27 cellular contexts compared by ENCODE assay signal in the genomic region with DNA sequence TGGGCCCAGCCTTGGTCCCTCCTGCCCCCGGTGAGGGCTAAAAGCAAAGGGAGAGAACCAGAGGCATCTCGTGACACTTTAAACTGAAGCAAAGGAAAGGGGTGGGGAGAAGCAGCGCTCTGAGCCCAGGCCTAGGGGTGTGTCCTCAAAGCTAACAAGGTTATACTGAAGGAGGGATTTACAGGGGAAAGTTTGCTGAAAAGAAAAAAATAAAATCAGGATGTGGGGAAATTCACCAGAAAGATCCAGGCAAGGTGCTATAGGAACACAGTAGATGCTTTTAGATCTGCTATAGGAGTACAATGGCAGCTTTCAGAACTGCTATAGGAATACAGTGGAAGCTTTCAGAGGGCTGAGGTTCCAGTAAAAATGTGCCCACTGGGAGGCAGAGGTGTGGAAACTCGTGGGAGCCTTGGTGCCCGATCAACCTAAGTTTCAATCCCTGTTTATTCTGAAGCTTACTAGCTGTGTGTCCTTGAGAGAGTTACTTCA. TPM values are rescaled to one million over a fixed set of nuclear protein-coding genes. Genes with fewer than 3 reads are reported as not detected.
DNase-seq lines count a peak whose midpoint lies in the region; ATAC-seq, FAIRE-seq and TF ChIP-seq lines count a peak whose summit lies in the region.
"Had no signal": no experiment of that assay in that cellular context is flagged by ENCODE, and none has a peak within 500 bp of the region (broad histone marks: within the 10 kb centered on the region; RNA-seq: fewer than 3 reads in every experiment).

Gene COL9A1 (minus strand): TSS at position 51 of the 492 bp plus-strand sequence. CDS start 160 bp downstream, outside the sequence.

- no peak within 1 kb of the TSS for H4K8ac ChIP-seq in H1 (ENCODE audit: extremely low read depth, insufficient read depth, low read length)

- H4K20me1 ChIP-seq in GM23338 (replicated peaks; ENCODE audit: insufficient read depth) (no peaks in the 10 kb centered on the region), H1 (replicated peaks in 1 of 2; ENCODE audit: control insufficient read depth in 1 of 2, insufficient read depth in 2 of 2, low read length in 2 of 2) (no peaks in the 10 kb centered on the region)
- H4K20me1 ChIP-seq: BLaER1 treated with 17β-estradiol and CSF1 and Interleukin-3, amounts not matched to agents 10 nM and 100 nM had no signal

- TF ChIP-seq CTCF in GM23338 (conservative IDR thresholded peaks at IDR 0.05; ENCODE audit: low read depth in 2 of 2) = no peak
- no peak for TF ChIP-seq CTCF in H1 (IDR thresholded peaks at IDR 0.05; ENCODE audit: control extremely low read depth in 1 of 3, insufficient read depth in 1 of 3, low read depth in 1 of 3, low read length in 3 of 3)
- TF ChIP-seq CTCF in neural crest cell (conservative IDR thresholded peaks at IDR 0.05) = no peak

- H3K9ac ChIP-seq in H1 (replicated peaks in 1 of 4; ENCODE audit: extremely low read depth in 1 of 4, low read depth in 3 of 4, low read length in 3 of 4) = no peak within 1 kb of the TSS
- H3K9ac ChIP-seq: BLaER1 treated with 17β-estradiol and CSF1 and Interleukin-3, amounts not matched to agents 10 nM and 100 nM had no signal

- H3K36me3 ChIP-seq in GM23338 (ENCODE audit: insufficient read depth) = no peaks in the 10 kb centered on the region
- no peaks in the 10 kb centered on the region for H3K36me3 ChIP-seq in H1 (ENCODE audit: control insufficient read depth in 2 of 4, insufficient read depth in 4 of 4, low read length in 3 of 4)
- H3K36me3 ChIP-seq: BE2C; BLaER1 treated with 17β-estradiol and CSF1 and Interleukin-3, amounts not matched to agents 10 nM and 100 nM had no signal

- H3K4me2 ChIP-seq in GM23338 (no peak within 1 kb of the TSS), H1 (ENCODE audit: insufficient read depth in 1 of 2, low read depth in 2 of 2, low read length in 2 of 2) (no peak within 1 kb of the TSS)
- H3K4me2 ChIP-seq: A549; BLaER1 treated with 17β-estradiol and CSF1 and Interleukin-3, amounts not matched to agents 10 nM and 100 nM had no signal

- H2AK5ac ChIP-seq in H1 (ENCODE audit: low read depth, low read length) = no peak within 1 kb of the TSS

- no peaks in the 10 kb centered on the region for H3K79me2 ChIP-seq in GM23338 (replicated peaks; ENCODE audit: insufficient read depth)
- no peaks in the 10 kb centered on the region for H3K79me2 ChIP-seq in H1 (ENCODE audit: control insufficient read depth in 1 of 2, insufficient read depth in 2 of 2, low read length in 2 of 2)

- CTCF ChIA-PET in H1 (lab: Charles Lee; ENCODE audit: partially characterized antibody) = interaction anchor here (1.3 to 5.6 kb wide), 3 partner anchors 9 to 83 kb away, joined by 5 to 59 read pairs (median 24); no protein-coding TSS in a partner anchor

- H3K4me1 ChIP-seq in GM23338 (ENCODE audit: insufficient read depth) (peaks cover 8% of the 10 kb centered on the region), H1 (replicated peaks in 1 of 4; ENCODE audit: control insufficient read depth in 3 of 4, insufficient read depth in 4 of 4, low read length in 3 of 4) (peaks cover 0 to 4% (median 2%) of the 10 kb centered on the region in 4 experiments; a peak in 1 of 7 replicates)
- H3K4me1 ChIP-seq: A549; BE2C; BLaER1 treated with 17β-estradiol and CSF1 and Interleukin-3, amounts not matched to agents 10 nM and 100 nM had no signal

- TF ChIP-seq POLR2A in H1 (IDR thresholded peaks at IDR 0.05; ENCODE audit: control extremely low read depth in 1 of 2, low read depth in 2 of 2, low read length in 2 of 2) = no peak

- H2BK120ac ChIP-seq in H1 (replicated peaks; ENCODE audit: low read depth, low read length) = no peak within 1 kb of the TSS

- no peak for TF ChIP-seq RAD21 in H1 (IDR thresholded peaks at IDR 0.05 in 1 of 2, conservative IDR thresholded peaks at IDR 0.05 in 1 of 2; ENCODE audit: low read depth in 2 of 2, low read length in 2 of 2)

- H3K9me3 ChIP-seq in H1 (ENCODE audit: insufficient read depth in 2 of 2, low read depth in 1 of 2, low read length in 1 of 2) = no peaks in the 10 kb centered on the region
- H3K9me3 ChIP-seq: A549; BE2C; BLaER1 treated with 17β-estradiol and CSF1 and Interleukin-3, amounts not matched to agents 10 nM and 100 nM had no signal

- H3K23me2 ChIP-seq in H1 (ENCODE audit: low read depth, low read length) = no peaks in the 10 kb centered on the region

- TF ChIP-seq EP300 in H1 (IDR thresholded peaks at IDR 0.05; ENCODE audit: borderline replicate concordance in 1 of 2, low read depth in 2 of 2, low read length in 2 of 2) = no peak

- no peak within 1 kb of the TSS for H3K27ac ChIP-seq in GM23338 (ENCODE audit: low read depth)
- H3K27ac ChIP-seq in H1 (ENCODE audit: low read depth, low read length) = no peak within 1 kb of the TSS
- H3K27ac ChIP-seq: A549; BLaER1 treated with 17β-estradiol and CSF1 and Interleukin-3, amounts not matched to agents 10 nM and 100 nM had no signal

- no peak within 1 kb of the TSS for H2BK5ac ChIP-seq in H1 (ENCODE audit: low read depth, low read length)

- H3K79me1 ChIP-seq in H1 (ENCODE audit: low read depth, low read length) = no peaks in the 10 kb centered on the region

- no peak within 1 kb of the TSS for H2BK12ac ChIP-seq in H1 (ENCODE audit: low read depth, low read length)

- WGBS in H1 (ENCODE audit: extremely low coverage in 1 of 2, insufficient coverage in 1 of 2, insufficient read length in 1 of 2, insufficient replicate concordance in 2 of 2, low coverage in 1 of 2, low lambda C conversion rate in 2 of 2, missing lambda C conversion rate in 1 of 2), 2 experiments = 76% methylated on average over 5 of the region's 5 CpGs; no CpG with 5 or more reads in 1 of the 2 experiments

- no peak within 1 kb of the TSS for H2BK20ac ChIP-seq in H1 (ENCODE audit: low read length)

- no peaks in the 10 kb centered on the region for H3K9me2 ChIP-seq in GM23338 (ENCODE audit: insufficient read depth)

- H2BK15ac ChIP-seq in H1 (ENCODE audit: low read length) = no peak within 1 kb of the TSS

- ATAC-seq in GM23338 = no peak; the same call in 2 of the 3 replicates
- ATAC-seq in natural killer cell treated with Interleukin-12 subunit alpha and Interleukin-12 subunit beta and Interleukin-15 and Interleukin-18, amount 100 ng/mL, for 72 hours = no peak
- ATAC-seq: A549, GM12878 had no signal

- H3K14ac ChIP-seq in H1 (ENCODE audit: insufficient read length) = no peak within 1 kb of the TSS

- H3K27ac Mint-ChIP-seq in GM23338 = 0 out of 2 replicates have a peak within 1 kb of the TSS, but pooled peaks have one; percentile 9
- H3K27ac Mint-ChIP-seq in neural crest cell (ENCODE audit: unreplicated experiment) = no peak within 1 kb of the TSS
- no peak within 1 kb of the TSS for H3K27ac Mint-ChIP-seq in natural killer cell treated with Interleukin-12 subunit alpha and Interleukin-12 subunit beta and Interleukin-15 and Interleukin-18, amount 100 ng/mL, for 72 hours
- H3K27ac Mint-ChIP-seq: CD14-positive monocyte; CD4-positive, alpha-beta T cell; CD8-positive, alpha-beta memory T cell had no signal

- DNase-seq in COLO829 (ENCODE audit: low spot score) (peak; percentile 73), GM23338 (ENCODE audit: low spot score) (no peak), H1 (ENCODE audit: low read depth in 1 of 2, low spot score in 2 of 2) (no peak), neural crest cell (ENCODE audit: low read depth, low spot score) (no peak), NCI-H2081 treated with DMSO at 0.1 percent for 48 hours (lab: John Stamatoyannopoulos, UW) (no peak), NCI-H2081 (lab: John Stamatoyannopoulos, UW) (no peak), middle frontal gyrus (ENCODE audit: extremely low spot score, low spot score) (no peak)
- no peak for DNase-seq in natural killer cell treated with Interleukin-12 subunit alpha and Interleukin-12 subunit beta and Interleukin-15 and Interleukin-18, amount 100 ng/mL, for 72 hours (ENCODE audit: low spot score)
- DNase-seq: 8988T; ACHN; AML-193; BE2C; Calu3; CD4-positive, alpha-beta T cell; CD8-positive, alpha-beta memory T cell; COR-L47; DMS53; DMS79 treated with DMSO at 0.1 percent for 48 hours; GOT3; H7; HCEC 1CT had no signal

- H3K4me3 Mint-ChIP-seq in GM23338 (no peak within 1 kb of the TSS), neural crest cell (no peak within 1 kb of the TSS)
- H3K4me3 Mint-ChIP-seq in natural killer cell treated with Interleukin-12 subunit alpha and Interleukin-12 subunit beta and Interleukin-15 and Interleukin-18, amount 100 ng/mL, for 72 hours = no peak within 1 kb of the TSS
- H3K4me3 Mint-ChIP-seq: CD4-positive, alpha-beta T cell; CD8-positive, alpha-beta memory T cell had no signal

- POLR2A ChIA-PET in H1 (lab: Charles Lee; ENCODE audit: partially characterized antibody) = no interaction called here

- H3K27me3 Mint-ChIP-seq in GM23338 (ENCODE audit: insufficient read depth, low read depth, poor library complexity) (peaks cover 1% of the 10 kb centered on the region), neural crest cell (ENCODE audit: low read depth) (peaks cover 14% of the 10 kb centered on the region)
- H3K27me3 Mint-ChIP-seq in natural killer cell treated with Interleukin-12 subunit alpha and Interleukin-12 subunit beta and Interleukin-15 and Interleukin-18, amount 100 ng/mL, for 72 hours = peaks cover 15 to 28% of the 10 kb centered on the region in 2 donors

- H3K4ac ChIP-seq in H1 (replicated peaks; ENCODE audit: insufficient read length, low read depth, low read length) = no peak within 1 kb of the TSS

- H4K91ac ChIP-seq in H1 (replicated peaks; ENCODE audit: insufficient read length, low read length) = no peak within 1 kb of the TSS

- no peak within 1 kb of the TSS for H4K5ac ChIP-seq in H1 (ENCODE audit: insufficient read length, low read depth, low read length)

- FAIRE-seq in H1 (lab: Jason Lieb, UNC) = no peak
- FAIRE-seq: A549, G401.6, GM12878, GM19239 had no signal

- no peaks in the 10 kb centered on the region for H3F3A ChIP-seq in GM23338 (replicated peaks; ENCODE audit: low read depth)

- peaks cover 8% of the 10 kb centered on the region for H3K4me1 Mint-ChIP-seq in GM23338
- H3K4me1 Mint-ChIP-seq in neural crest cell = peaks cover 12% of the 10 kb centered on the region
- no peaks in the 10 kb centered on the region for H3K4me1 Mint-ChIP-seq in natural killer cell treated with Interleukin-12 subunit alpha and Interleukin-12 subunit beta and Interleukin-15 and Interleukin-18, amount 100 ng/mL, for 72 hours (ENCODE audit: low read depth in 2 of 2)
- H3K4me1 Mint-ChIP-seq: CD14-positive monocyte; CD8-positive, alpha-beta memory T cell had no signal

- no peak within 1 kb of the TSS for H3K56ac ChIP-seq in H1 (replicated peaks; ENCODE audit: insufficient read length, low read depth, low read length)

- H3K4me3 ChIP-seq in GM23338 (no peak within 1 kb of the TSS), H1 (ENCODE audit: extremely low read depth in 1 of 4, insufficient read depth in 2 of 4, low read depth in 3 of 4, low read length in 4 of 4) (no peak within 1 kb of the TSS)
- H3K4me3 ChIP-seq: A549; BLaER1 treated with 17β-estradiol and CSF1 and Interleukin-3, amounts not matched to agents 10 nM and 100 nM; GM12878 had no signal

- H2AFZ ChIP-seq in GM23338 (peak within 1 kb of the TSS; percentile 74; the same call in 1 of the 2 replicates), H1 (ENCODE audit: low read length) (peak within 1 kb of the TSS; percentile 53; the same call in 1 of the 2 replicates)

- no peaks in the 10 kb centered on the region for H3K36me3 Mint-ChIP-seq in GM23338 (ENCODE audit: low read depth)
- no peaks in the 10 kb centered on the region for H3K36me3 Mint-ChIP-seq in neural crest cell (ENCODE audit: low read depth)
- H3K36me3 Mint-ChIP-seq in natural killer cell treated with Interleukin-12 subunit alpha and Interleukin-12 subunit beta and Interleukin-15 and Interleukin-18, amount 100 ng/mL, for 72 hours = no peaks in the 10 kb centered on the region
- H3K36me3 Mint-ChIP-seq: CD14-positive monocyte; CD8-positive, alpha-beta memory T cell had no signal

- H3K9me3 Mint-ChIP-seq in GM23338 (no peaks in the 10 kb centered on the region), neural crest cell (no peaks in the 10 kb centered on the region)
- H3K9me3 Mint-ChIP-seq in natural killer cell treated with Interleukin-12 subunit alpha and Interleukin-12 subunit beta and Interleukin-15 and Interleukin-18, amount 100 ng/mL, for 72 hours = no peaks in the 10 kb centered on the region
- H3K9me3 Mint-ChIP-seq: CD14-positive monocyte; CD4-positive, alpha-beta T cell; CD8-positive, alpha-beta memory T cell had no signal

- no peak within 1 kb of the TSS for H3K23ac ChIP-seq in H1 (ENCODE audit: insufficient read length)

- H3K18ac ChIP-seq in H1 (ENCODE audit: extremely low read depth, low read length) = no peak within 1 kb of the TSS

- H3K27me3 ChIP-seq in GM23338 (ENCODE audit: insufficient read depth) (no peaks in the 10 kb centered on the region), H1 (replicated peaks in 1 of 4; ENCODE audit: control insufficient read depth in 3 of 4, extremely low read depth in 1 of 4, insufficient read depth in 3 of 4, low read length in 3 of 4) (no peaks in the 10 kb centered on the region)
- H3K27me3 ChIP-seq: BLaER1 treated with 17β-estradiol and CSF1 and Interleukin-3, amounts not matched to agents 10 nM and 100 nM had no signal

RNA-seq across cellular contexts. Expression of gene COL9A1, which starts in this region (rescaled TPM):
- total RNA-seq in GM23338 (2014; rRNA removed; shearing (Covaris generic)) = 14.1 and 20.3 TPM in 2 replicates
- polyA plus RNA-seq in GM23338 (2016; fragmentation: Nextera tagmentation; extraction: Ambion mirVana) (13.8 and 16.0 TPM in 2 replicates), H1 (2011; rRNA removed) (7.9 and 10.7 TPM in 2 replicates)
- total RNA-seq in H1 (2021; fragmentation: NEBNext Ultra II Directional; extraction: Animal tissue kit (Norgen Biotek cat#: 25700)) = 14.4 and 18.1 TPM in 2 replicates
- polyA plus RNA-seq in H1 (2011; cell fraction: cytosol; rRNA removed) = 16.7 TPM
- polyA plus RNA-seq in H1 (2011; cell fraction: nucleus; rRNA removed) = 70.7 TPM
- polyA plus RNA-seq in H1 (2012, experiment 1 of 2) = 13.6 to 16.7 TPM (median 15.2 TPM) in 4 replicates
- 4.4 TPM for polyA plus RNA-seq in H1 (2012, experiment 2 of 2)
- polyA plus RNA-seq in H1 (2013, experiment 1 of 2) = 11.0 TPM
- 11.1 TPM for polyA plus RNA-seq in H1 (2013, experiment 2 of 2)
- 5.4 and 13.6 TPM in 2 replicates for polyA minus RNA-seq in H1 (2011; rRNA and poly(A)+ RNA removed)
- 6.2 TPM for polyA minus RNA-seq in H1 (2011; cell fraction: cytosol; rRNA and poly(A)+ RNA removed)
- 18.5 TPM for polyA minus RNA-seq in H1 (2011; cell fraction: nucleus; rRNA and poly(A)+ RNA removed)
- 28.6 and 30.8 TPM in 2 replicates for total RNA-seq in neural crest cell
- not detected for total RNA-seq in natural killer cell treated with Interleukin-12 subunit alpha and Interleukin-12 subunit beta and Interleukin-15 and Interleukin-18, amount 100 ng/mL, for 72 hours
- total RNA-seq: Calu3; CD4-positive, alpha-beta T cell; CD8-positive, alpha-beta memory T cell; GM12878 had no signal
- polyA plus RNA-seq: CD14-positive monocyte; CD8-positive, alpha-beta memory T cell; GM12878 had no signal

Comparison
In these comparisons a context has a peak if more than half of its experiments do, and no peak if none do; other contexts are left out.
1. RNA of gene COL9A1 (total RNA-seq): 28.6 to 30.8 TPM in neural crest cell, 14.1 to 20.3 TPM in GM23338 and 14.4 to 18.1 TPM in H1; not detected in natural killer cell treated with Interleukin-12 subunit alpha and Interleukin-12 subunit beta and Interleukin-15 and Interleukin-18, amount 100 ng/mL, for 72 hours; every median in the first group is over 10 times any median in the second.